Comparison of ENCODE assay signal across 22 cellular contexts in the genomic region with DNA sequence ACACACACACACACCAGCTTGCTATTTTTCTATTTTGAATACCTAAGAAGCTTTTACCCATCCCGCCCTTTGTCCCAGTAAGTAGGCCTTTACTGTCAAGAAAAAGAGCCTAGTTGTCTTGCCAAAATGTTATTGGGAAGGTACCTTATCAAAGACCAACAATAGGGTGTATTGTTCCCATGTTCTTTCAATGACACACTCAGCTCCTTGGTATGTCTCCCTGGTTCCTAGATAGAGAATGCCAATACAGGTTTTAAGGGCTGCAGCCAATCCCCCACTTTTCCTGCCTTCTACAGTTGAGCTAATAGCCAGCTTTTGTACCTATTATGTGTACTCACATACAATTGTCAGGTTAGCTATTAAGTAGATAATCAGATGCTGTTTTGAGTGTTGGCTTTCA.
"Had no signal": no experiment of that assay in that cellular context is flagged by ENCODE, and none has a peak within 500 bp of the region (broad histone marks: within the 10 kb centered on the region; RNA-seq: fewer than 3 reads in every experiment).

No MANE protein-coding gene starts in this region.

- H3K27ac Mint-ChIP-seq: activated T-cell treated with anti-CD3 and anti-CD28 coated beads, Interleukin-2, amount 50 U/mL, for 72 hours; effector memory CD8-positive, alpha-beta T cell; memory B cell; naive thymus-derived CD4-positive, alpha-beta T cell; stimulated activated effector memory CD8-positive, alpha-beta T cell treated with anti-CD3 and anti-CD28 coated beads, Interleukin-12 subunit alpha, Interleukin-12 subunit beta, amount 100 ng/mL, for 72 hours had no signal

- H3K9me3 ChIP-seq: heart left ventricle, mucosa of descending colon, stomach had no signal

- ATAC-seq: activated CD4-positive, CD25-positive, alpha-beta regulatory T cell treated with anti-CD3 and anti-CD28 coated beads, Interleukin-2, amount 50 U/mL, for 24 hours; activated T-cell treated with anti-CD3 and anti-CD28 coated beads, Interleukin-2, amount 50 U/mL, for 72 hours; effector memory CD8-positive, alpha-beta T cell; heart left ventricle; left ventricle myocardium superior; mucosa of descending colon; naive thymus-derived CD4-positive, alpha-beta T cell; sciatic nerve; stimulated activated effector memory CD8-positive, alpha-beta T cell treated with anti-CD3 and anti-CD28 coated beads, Interleukin-12 subunit alpha, Interleukin-12 subunit beta, amount 100 ng/mL, for 72 hours had no signal

- H3K27me3 ChIP-seq: cardiac muscle cell, heart left ventricle, stomach had no signal

- H3K36me3 ChIP-seq: cardiac muscle cell, heart left ventricle, stomach had no signal

- H3K4me1 ChIP-seq: parathyroid adenoma had no signal

- H3K4me1 Mint-ChIP-seq: memory B cell; naive thymus-derived CD4-positive, alpha-beta T cell; stimulated activated effector memory CD8-positive, alpha-beta T cell treated with anti-CD3 and anti-CD28 coated beads, Interleukin-12 subunit alpha, Interleukin-12 subunit beta, amount 100 ng/mL, for 72 hours had no signal

- H3K36me3 Mint-ChIP-seq: memory B cell; naive thymus-derived CD4-positive, alpha-beta T cell; stimulated activated effector memory CD8-positive, alpha-beta T cell treated with anti-CD3 and anti-CD28 coated beads, Interleukin-12 subunit alpha, Interleukin-12 subunit beta, amount 100 ng/mL, for 72 hours had no signal

- DNase-seq: activated CD4-positive, alpha-beta T cell treated with anti-CD3 and anti-CD28 coated beads, Interleukin-2, amount 50 U/mL, for 1 hour; activated effector memory CD4-positive, alpha-beta T cell treated with anti-CD3 and anti-CD28 coated beads, Interleukin-2, amount 50 U/mL, for 16 hours; activated naive CD4-positive, alpha-beta T cell treated with anti-CD3 and anti-CD28 coated beads, Interleukin-2, amount 50 U/mL, for 16 hours; activated T-cell treated with anti-CD3 and anti-CD28 coated beads, Interleukin-2, amount 50 U/mL, for 72 hours; aorta; dermis blood vessel endothelial cell; effector memory CD8-positive, alpha-beta T cell; heart left ventricle; kidney glomerular epithelial cell; left ventricle myocardium superior; mucosa of descending colon; naive thymus-derived CD4-positive, alpha-beta T cell; stimulated activated CD4-positive, alpha-beta T cell treated with anti-CD3 and anti-CD28 coated beads, Interleukin-4, amount 100 ng/mL, for 24 hours; stomach; trophoblast cell had no signal

- H3K4me3 Mint-ChIP-seq: activated T-cell treated with anti-CD3 and anti-CD28 coated beads, Interleukin-2, amount 50 U/mL, for 72 hours; effector memory CD8-positive, alpha-beta T cell; memory B cell; naive thymus-derived CD4-positive, alpha-beta T cell; stimulated activated effector memory CD8-positive, alpha-beta T cell treated with anti-CD3 and anti-CD28 coated beads, Interleukin-12 subunit alpha, Interleukin-12 subunit beta, amount 100 ng/mL, for 72 hours had no signal

- H3K27ac ChIP-seq: cardiac muscle cell, heart left ventricle, parathyroid adenoma, stomach had no signal

- H3K4me3 ChIP-seq: cardiac muscle cell, heart left ventricle, mucosa of descending colon, stomach had no signal

- FAIRE-seq: frontal cortex had no signal

- H3K27me3 Mint-ChIP-seq: effector memory CD8-positive, alpha-beta T cell; memory B cell had no signal
